Comparison of ENCODE assay signal across 32 cellular contexts in the genomic region with DNA sequence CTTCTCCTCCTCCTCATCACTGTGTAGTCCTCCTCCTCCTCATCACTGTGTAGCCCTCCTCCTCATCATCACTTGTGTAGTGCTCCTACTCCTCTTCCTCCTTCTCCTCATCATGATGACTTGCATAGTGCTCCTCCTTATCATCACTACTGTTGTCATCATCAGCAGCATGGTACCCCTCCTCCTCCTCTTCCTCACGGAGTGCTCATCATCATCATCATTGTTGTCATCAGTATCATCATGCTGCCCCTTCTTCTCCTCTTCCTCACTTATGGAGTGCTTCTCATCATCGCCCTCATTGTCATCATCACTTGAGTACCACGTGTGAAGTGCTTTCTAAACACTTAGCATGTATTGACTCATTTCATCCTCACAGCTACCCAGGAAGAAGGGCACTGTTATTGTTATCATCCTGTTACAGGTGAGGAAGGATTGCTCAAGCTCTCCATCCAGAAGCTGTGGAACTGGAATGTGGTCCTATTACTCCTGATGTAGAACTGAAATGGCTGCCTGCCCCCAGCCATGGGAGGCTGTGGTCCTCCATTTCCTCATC.
"Had no signal": no experiment of that assay in that cellular context is flagged by ENCODE, and none has a peak within 500 bp of the region (broad histone marks: within the 10 kb centered on the region; RNA-seq: fewer than 3 reads in every experiment).

No MANE protein-coding gene starts in this region.

- ATAC-seq: activated CD4-positive, CD25-positive, alpha-beta regulatory T cell treated with anti-CD3 and anti-CD28 coated beads, Interleukin-2, amount 50 U/mL, for 24 hours; activated CD8-positive, alpha-beta memory T cell treated with anti-CD3 and anti-CD28 coated beads, Interleukin-2, amount 10 ng/mL, durations not matched to agents 7 days and 5 days; foreskin keratinocyte; heart left ventricle; left colon; naive thymus-derived CD4-positive, alpha-beta T cell; pancreas; psoas muscle; stimulated activated memory B cell treated with anti-CD40 and anti-IgM and Interleukin-4, amounts not matched to agents 10 μg/mL and 1 μg/mL and 100 μg/mL, for 72 hours; T-helper 17 cell had no signal

- H3K4me2 ChIP-seq: smooth muscle cell had no signal

- H3K4me3 ChIP-seq: esophagus muscularis mucosa, heart left ventricle, pancreas, psoas muscle, smooth muscle cell, suprapubic skin, tibial artery had no signal

- H3K9me3 ChIP-seq: pancreas, suprapubic skin, tibial artery had no signal

- H3K27ac Mint-ChIP-seq: activated CD4-positive, alpha-beta memory T cell treated with anti-CD3 and anti-CD28 coated beads, Interleukin-2, amount 10 ng/mL, durations not matched to agents 7 days and 5 days; activated CD4-positive, alpha-beta T cell treated with anti-CD3 and anti-CD28 coated beads, Interleukin-2, amount 10 ng/mL, durations not matched to agents 24 days and 14 days; activated CD8-positive, alpha-beta memory T cell treated with anti-CD3 and anti-CD28 coated beads, Interleukin-2, amount 10 ng/mL, durations not matched to agents 7 days and 5 days; activated naive CD4-positive, alpha-beta T cell treated with anti-CD3 and anti-CD28 coated beads, Interleukin-2, amount 10 ng/mL, durations not matched to agents 7 days and 5 days; mesothelial cell of epicardium; naive thymus-derived CD4-positive, alpha-beta T cell; stimulated activated memory B cell treated with anti-CD40 and anti-IgM and Interleukin-4, amounts not matched to agents 10 μg/mL and 1 μg/mL and 100 μg/mL, for 72 hours; T-helper 17 cell had no signal

- H3K4me3 Mint-ChIP-seq: activated CD4-positive, alpha-beta memory T cell treated with anti-CD3 and anti-CD28 coated beads, Interleukin-2, amount 10 ng/mL, durations not matched to agents 7 days and 5 days; activated CD4-positive, alpha-beta T cell treated with anti-CD3 and anti-CD28 coated beads, Interleukin-2, amount 10 ng/mL, durations not matched to agents 24 days and 14 days; activated CD8-positive, alpha-beta memory T cell treated with anti-CD3 and anti-CD28 coated beads, Interleukin-2, amount 10 ng/mL, durations not matched to agents 7 days and 5 days; activated naive CD4-positive, alpha-beta T cell treated with anti-CD3 and anti-CD28 coated beads, Interleukin-2, amount 10 ng/mL, durations not matched to agents 7 days and 5 days; immature natural killer cell; mesothelial cell of epicardium; naive thymus-derived CD4-positive, alpha-beta T cell; neural crest cell; stimulated activated memory B cell treated with anti-CD40 and anti-IgM and Interleukin-4, amounts not matched to agents 10 μg/mL and 1 μg/mL and 100 μg/mL, for 72 hours; T-helper 17 cell had no signal

- H3K27me3 ChIP-seq: foreskin keratinocyte had no signal

- H3K36me3 Mint-ChIP-seq: activated CD8-positive, alpha-beta memory T cell treated with anti-CD3 and anti-CD28 coated beads, Interleukin-2, amount 10 ng/mL, durations not matched to agents 7 days and 5 days; activated naive CD4-positive, alpha-beta T cell treated with anti-CD3 and anti-CD28 coated beads, Interleukin-2, amount 10 ng/mL, durations not matched to agents 7 days and 5 days; immature natural killer cell; mesothelial cell of epicardium; stimulated activated memory B cell treated with anti-CD40 and anti-IgM and Interleukin-4, amounts not matched to agents 10 μg/mL and 1 μg/mL and 100 μg/mL, for 72 hours had no signal

- H3K27me3 Mint-ChIP-seq: activated CD4-positive, alpha-beta memory T cell treated with anti-CD3 and anti-CD28 coated beads, Interleukin-2, amount 10 ng/mL, durations not matched to agents 7 days and 5 days; activated CD8-positive, alpha-beta memory T cell treated with anti-CD3 and anti-CD28 coated beads, Interleukin-2, amount 10 ng/mL, durations not matched to agents 7 days and 5 days had no signal

- H3K4me1 Mint-ChIP-seq: activated CD4-positive, alpha-beta memory T cell treated with anti-CD3 and anti-CD28 coated beads, Interleukin-2, amount 10 ng/mL, durations not matched to agents 7 days and 5 days; activated CD4-positive, alpha-beta T cell treated with anti-CD3 and anti-CD28 coated beads, Interleukin-2, amount 10 ng/mL, durations not matched to agents 24 days and 14 days; activated CD8-positive, alpha-beta memory T cell treated with anti-CD3 and anti-CD28 coated beads, Interleukin-2, amount 10 ng/mL, durations not matched to agents 7 days and 5 days; activated naive CD4-positive, alpha-beta T cell treated with anti-CD3 and anti-CD28 coated beads, Interleukin-2, amount 10 ng/mL, durations not matched to agents 7 days and 5 days; immature natural killer cell; mesothelial cell of epicardium; neural crest cell; stimulated activated memory B cell treated with anti-CD40 and anti-IgM and Interleukin-4, amounts not matched to agents 10 μg/mL and 1 μg/mL and 100 μg/mL, for 72 hours; T-helper 17 cell had no signal

- DNase-seq: activated CD4-positive, alpha-beta memory T cell treated with anti-CD3 and anti-CD28 coated beads, Interleukin-2, amount 10 ng/mL, durations not matched to agents 7 days and 5 days; activated CD4-positive, alpha-beta T cell treated with anti-CD3 and anti-CD28 coated beads, Interleukin-2, amount 10 ng/mL, durations not matched to agents 24 days and 14 days; activated CD8-positive, alpha-beta memory T cell treated with anti-CD3 and anti-CD28 coated beads, Interleukin-2, amount 10 ng/mL, durations not matched to agents 7 days and 5 days; activated effector memory CD4-positive, alpha-beta T cell treated with anti-CD3 and anti-CD28 coated beads, Interleukin-2, amount 50 U/mL, for 16 hours; activated naive CD4-positive, alpha-beta T cell treated with anti-CD3 and anti-CD28 coated beads, Interleukin-2, amount 10 ng/mL, durations not matched to agents 7 days and 5 days; amniotic stem cell; central memory CD4-positive, alpha-beta T cell; heart left ventricle; hypothalamus; immature natural killer cell; left colon; mammary epithelial cell; naive thymus-derived CD4-positive, alpha-beta T cell; nucleus accumbens; pancreas; psoas muscle; stimulated activated CD4-positive, alpha-beta T cell treated with anti-CD3 and anti-CD28 coated beads, Interleukin-1b, Interleukin-23, amount 100 ng/mL, for 48 hours; stimulated activated CD4-positive, alpha-beta T cell treated with anti-CD3 and anti-CD28 coated beads, Interleukin-4, amount 100 ng/mL, for 4 hours; stimulated activated CD8-positive, alpha-beta memory T cell treated with anti-CD3 and anti-CD28 coated beads, Interleukin-4, amount 100 ng/mL, for 48 hours; T-helper 17 cell; T1000; tibial artery; WERI-Rb-1 had no signal

- FAIRE-seq: kidney, pancreas had no signal

- H3K4me1 ChIP-seq: esophagus muscularis mucosa, foreskin keratinocyte, heart left ventricle, pancreas, psoas muscle, suprapubic skin, tibial artery had no signal

- H3K27ac ChIP-seq: esophagus muscularis mucosa, foreskin keratinocyte, heart left ventricle, pancreas, psoas muscle, suprapubic skin, tibial artery, WERI-Rb-1 had no signal

- H3K36me3 ChIP-seq: esophagus muscularis mucosa, heart left ventricle, pancreas, suprapubic skin, tibial artery, WERI-Rb-1 had no signal
